ENCODE assay signal across 18 cellular contexts in the genomic region with DNA sequence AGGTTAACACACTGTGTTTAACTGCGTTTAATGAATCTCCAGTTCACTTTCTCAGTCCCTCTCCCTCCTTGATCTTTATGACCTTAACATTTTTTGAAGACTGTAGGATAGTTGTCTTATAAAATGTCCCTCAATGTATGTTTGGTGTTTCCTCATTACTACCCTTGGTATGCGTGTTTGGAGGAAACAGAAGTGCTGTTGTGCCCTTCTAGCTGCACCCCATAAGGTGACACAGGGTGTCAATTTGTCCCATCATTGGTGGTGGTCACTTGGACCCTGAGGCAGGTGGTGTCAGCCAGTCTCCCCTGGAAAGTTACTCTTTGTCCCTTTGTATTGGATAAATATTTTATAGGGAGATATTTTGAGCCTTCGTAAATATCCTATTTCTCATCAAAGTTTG. TPM values are rescaled to one million over a fixed set of nuclear protein-coding genes. Genes with fewer than 3 reads are reported as not detected.
DNase-seq lines count a peak whose midpoint lies in the region; ATAC-seq, FAIRE-seq and TF ChIP-seq lines count a peak whose summit lies in the region.
"Had no signal": no experiment of that assay in that cellular context is flagged by ENCODE, and none has a peak within 500 bp of the region (broad histone marks: within the 10 kb centered on the region; RNA-seq: fewer than 3 reads in every experiment).

No MANE protein-coding gene starts in this region.

- peak; percentile 9 for FAIRE-seq in GM12891 (lab: Jason Lieb, UNC)
- no peak for FAIRE-seq in K562 (lab: Jason Lieb, UNC)
- FAIRE-seq: A204.1 had no signal

- H3K4me1 ChIP-seq in K562 (replicated peaks in 1 of 2; ENCODE audit: control insufficient read depth in 2 of 2, insufficient read depth in 2 of 2, low read length in 2 of 2) (no peaks in the 10 kb centered on the region), prostate gland (replicated peaks) (peaks cover 6% of the 10 kb centered on the region)

- 95% methylated on average over 3 of the region's 3 CpGs for WGBS in K562 (ENCODE audit: insufficient coverage, low coverage, missing lambda C conversion rate)
- 86% methylated on average over 3 of the region's 3 CpGs for WGBS in prostate gland

- CTCF ChIA-PET in K562 (lab: Yijun Ruan, JAX; ENCODE audit: low intra/inter-chr PET ratio), result no interaction called here

- no peak for DNase-seq in activated T-cell treated with anti-CD3 and anti-CD28 coated beads, Interleukin-2, amount 50 U/mL, for 24 hours
- DNase-seq in activated T-cell treated with anti-CD3 and anti-CD28 coated beads, Interleukin-2, amount 50 U/mL, for 4 hours, result no peak
- DNase-seq in GM12891 (ENCODE audit: insufficient read length, low spot score) (no peak), K562 (ENCODE audit: extremely low read depth in 1 of 4, low spot score in 3 of 4) (no peak), osteocyte (ENCODE audit: extremely low spot score, unreplicated experiment) (no peak), NCI-H1048 (lab: John Stamatoyannopoulos, UW) (no peak), prostate gland (ENCODE audit: low spot score) (no peak)
- DNase-seq: CD4-positive, alpha-beta T cell; DMS79; NCI-H1436; NCI-H2029; NCI-H345; NCI-H524 treated with DMSO at 0.1 percent for 48 hours; PC-3; RPMI8226; SHP77 treated with DMSO at 0.1 percent for 48 hours had no signal

- no peaks in the 10 kb centered on the region; the same call in 1 of the 2 replicates for H4K20me1 ChIP-seq in K562 (replicated peaks; ENCODE audit: control insufficient read depth, insufficient read depth, low read length)

- H3K4me3 Mint-ChIP-seq in activated T-cell treated with anti-CD3 and anti-CD28 coated beads, Interleukin-2, amount 50 U/mL, for 24 hours, result no peak overlapping the region
- no peak overlapping the region for H3K4me3 Mint-ChIP-seq in activated T-cell treated with anti-CD3 and anti-CD28 coated beads, Interleukin-2, amount 50 U/mL, for 4 hours
- no peak overlapping the region for H3K4me3 Mint-ChIP-seq in osteocyte (ENCODE audit: unreplicated experiment)
- H3K4me3 Mint-ChIP-seq: CD4-positive, alpha-beta T cell had no signal

- H3K4me3 ChIP-seq in K562, result no peak overlapping the region
- no peak overlapping the region for H3K4me3 ChIP-seq in prostate gland

- H3K79me2 ChIP-seq in K562 (ENCODE audit: control insufficient read depth, insufficient read depth, low read length), result no peaks in the 10 kb centered on the region

- peaks cover 79% of the 10 kb centered on the region for H3K36me3 ChIP-seq in K562 (ENCODE audit: control insufficient read depth, insufficient read depth, low read length)
- H3K36me3 ChIP-seq in prostate gland, result peaks cover 4% of the 10 kb centered on the region in 2 donors

- TF ChIP-seq POLR2A in GM12891 (IDR thresholded peaks at IDR 0.05; ENCODE audit: low read depth, low read length), result no peak
- TF ChIP-seq POLR2A in K562 (conservative IDR thresholded peaks at IDR 0.05), result no peak
- TF ChIP-seq POLR2A in prostate gland (IDR thresholded peaks at IDR 0.05), result no peak

- no peaks in the 10 kb centered on the region for H3K9me3 Mint-ChIP-seq in activated T-cell treated with anti-CD3 and anti-CD28 coated beads, Interleukin-2, amount 50 U/mL, for 24 hours
- H3K9me3 Mint-ChIP-seq in activated T-cell treated with anti-CD3 and anti-CD28 coated beads, Interleukin-2, amount 50 U/mL, for 4 hours, result no peaks in the 10 kb centered on the region
- no peaks in the 10 kb centered on the region for H3K9me3 Mint-ChIP-seq in osteocyte (ENCODE audit: unreplicated experiment)
- H3K9me3 Mint-ChIP-seq: CD4-positive, alpha-beta T cell had no signal

- no TSS peak for BruUV-seq in K562 (replicated peaks; lab: Mats Ljungman, UMichigan)

- intact Hi-C loops in K562 (cut with micrococcal nuclease) (no loop called here), prostate gland (cut with DNase I) (no loop called here)

- H3K27me3 ChIP-seq in K562 (ENCODE audit: control insufficient read depth in 2 of 2, insufficient read depth in 2 of 2, low read length in 2 of 2) (no peaks in the 10 kb centered on the region), prostate gland (replicated peaks; ENCODE audit: insufficient read depth) (no peaks in the 10 kb centered on the region)

- no peaks in the 10 kb centered on the region for H3K9me1 ChIP-seq in K562 (ENCODE audit: control insufficient read depth, insufficient read depth, low read length)

- H3K27ac Mint-ChIP-seq in activated T-cell treated with anti-CD3 and anti-CD28 coated beads, Interleukin-2, amount 50 U/mL, for 24 hours, result peak overlapping the region; percentile 46
- H3K27ac Mint-ChIP-seq in osteocyte (ENCODE audit: unreplicated experiment), result peak overlapping the region; percentile 31
- H3K27ac Mint-ChIP-seq: CD4-positive, alpha-beta T cell had no signal

- no peak overlapping the region for H3K4me2 ChIP-seq in K562 (ENCODE audit: insufficient read depth, low read length)
- H3K4me2 ChIP-seq: KMS-11 had no signal

- TF ChIP-seq CTCF in K562 (IDR thresholded peaks at IDR 0.05 in 2 of 3, conservative IDR thresholded peaks at IDR 0.05 in 1 of 3; ENCODE audit: insufficient read depth in 2 of 3, low read depth in 1 of 3, low read length in 3 of 3), result no peak
- TF ChIP-seq CTCF in osteocyte (IDR thresholded peaks at IDR 0.05), result no peak
- no peak for TF ChIP-seq CTCF in prostate gland (IDR thresholded peaks at IDR 0.05)

- H3K27ac ChIP-seq in K562 (ENCODE audit: extremely low read depth, low read depth, low read length) (no peak overlapping the region), prostate gland (no peak overlapping the region)
- H3K27ac ChIP-seq: KMS-11 had no signal

- TF ChIP-seq RAD21 in K562 (CRISPR knock-in tag; conservative IDR thresholded peaks at IDR 0.05 in 1 of 2, IDR thresholded peaks at IDR 0.05 in 1 of 2), result no peak

- peaks cover 1% of the 10 kb centered on the region for H3K4me1 Mint-ChIP-seq in activated T-cell treated with anti-CD3 and anti-CD28 coated beads, Interleukin-2, amount 50 U/mL, for 24 hours (ENCODE audit: low read depth)
- H3K4me1 Mint-ChIP-seq in activated T-cell treated with anti-CD3 and anti-CD28 coated beads, Interleukin-2, amount 50 U/mL, for 4 hours (ENCODE audit: low read depth), result no peaks in the 10 kb centered on the region
- peaks cover 10% of the 10 kb centered on the region for H3K4me1 Mint-ChIP-seq in osteocyte (ENCODE audit: unreplicated experiment)

- H3K9me3 ChIP-seq in K562 (replicated peaks; ENCODE audit: control insufficient read depth, insufficient read depth, low read depth, low read length) (no peaks in the 10 kb centered on the region), prostate gland (no peaks in the 10 kb centered on the region)

- H2AFZ ChIP-seq in K562 (ENCODE audit: low read depth, low read length), result no peak overlapping the region

- POLR2A ChIA-PET in K562 (lab: Yijun Ruan, JAX), result interaction anchor here (1.5 to 1.7 kb wide), 2 partner anchors 12 to 13 kb away, joined by 4 to 5 read pairs; no protein-coding TSS in a partner anchor

- no peaks in the 10 kb centered on the region for H3K27me3 Mint-ChIP-seq in activated T-cell treated with anti-CD3 and anti-CD28 coated beads, Interleukin-2, amount 50 U/mL, for 24 hours
- no peaks in the 10 kb centered on the region for H3K27me3 Mint-ChIP-seq in activated T-cell treated with anti-CD3 and anti-CD28 coated beads, Interleukin-2, amount 50 U/mL, for 4 hours (ENCODE audit: low read depth)
- no peaks in the 10 kb centered on the region for H3K27me3 Mint-ChIP-seq in osteocyte (ENCODE audit: unreplicated experiment)
- H3K27me3 Mint-ChIP-seq: CD4-positive, alpha-beta T cell had no signal

- H3K9ac ChIP-seq in K562 (ENCODE audit: insufficient read depth in 1 of 2, low read depth in 2 of 2, low read length in 2 of 2), result no peak overlapping the region
- H3K9ac ChIP-seq: KMS-11 had no signal

- no peak for ATAC-seq in activated T-cell treated with anti-CD3 and anti-CD28 coated beads, Interleukin-2, amount 50 U/mL, for 4 hours
- no peak for ATAC-seq in K562
- ATAC-seq: PC-3 had no signal

- TF ChIP-seq EP300 in K562 (IDR thresholded peaks at IDR 0.05; ENCODE audit: low read length), result no peak

- peaks cover 76% of the 10 kb centered on the region for H3K36me3 Mint-ChIP-seq in activated T-cell treated with anti-CD3 and anti-CD28 coated beads, Interleukin-2, amount 50 U/mL, for 24 hours (ENCODE audit: low read depth)
- peaks cover 32% of the 10 kb centered on the region for H3K36me3 Mint-ChIP-seq in activated T-cell treated with anti-CD3 and anti-CD28 coated beads, Interleukin-2, amount 50 U/mL, for 4 hours (ENCODE audit: insufficient read depth)
- peaks cover 56% of the 10 kb centered on the region for H3K36me3 Mint-ChIP-seq in osteocyte (ENCODE audit: unreplicated experiment)

- in situ Hi-C loops in K562 (cut with MboI), result no loop called here

TF ChIP-seq in GM12891, 5 proteins besides CTCF, POLR2A, EP300 and RAD21 (continues in another document):
- TF ChIP-seq POLR2AphosphoS5 (IDR thresholded peaks at IDR 0.05; ENCODE audit: low read depth, low read length), result no peak
- TF ChIP-seq PAX5 (IDR thresholded peaks at IDR 0.05; ENCODE audit: insufficient read depth, low read length, severe bottlenecking), result no peak

TF ChIP-seq in K562, 482 proteins besides CTCF, POLR2A, EP300 and RAD21 (continues in another document):
- TF ChIP-seq RBM22 (IDR thresholded peaks at IDR 0.05; ENCODE audit: low read depth, low read length, poor library complexity, severe bottlenecking) (peak; percentile 16), ZNF239 (CRISPR knock-in tag; IDR thresholded peaks at IDR 0.05) (no peak), PHTF2 (CRISPR knock-in tag; IDR thresholded peaks at IDR 0.05) (no peak)

RNA-seq across cellular contexts. Expression of gene RAD23B, which starts 52.3 kb away (rescaled TPM):
- total RNA-seq in activated T-cell treated with anti-CD3 and anti-CD28 coated beads, Interleukin-2, amount 50 U/mL, for 4 hours, result 100 to 1,000 TPM; 168 to 208 (median 185) TPM
- polyA plus RNA-seq in GM12891 (2012; ENCODE audit: low read depth, missing spikeins), result 48.3 TPM
- total RNA-seq in K562 (2011; cell fraction: chromatin; rRNA removed; ENCODE audit: low replicate concordance), result 35.9 and 44.5 TPM in 2 replicates
- total RNA-seq in K562 (2011; cell fraction: nucleolus; rRNA removed), result 23.2 and 23.3 TPM in 2 replicates
- 33.0 and 46.1 TPM in 2 replicates for total RNA-seq in K562 (2011; cell fraction: nucleoplasm; rRNA removed)
- 43.9 and 47.6 TPM in 2 replicates for total RNA-seq in K562 (2014; rRNA removed)
- 133 and 144 TPM in 2 replicates for total RNA-seq in K562 (2014; rRNA removed; fragmentation: Illumina TruSeq; extraction: Trizol)
- total RNA-seq in K562 (2015; rRNA removed; fragmentation: Illumina TruSeq; extraction: Trizol), result 108 and 114 TPM in 2 replicates
- 129 and 134 TPM in 2 replicates for total RNA-seq in K562 (2021)
- 128 and 165 TPM in 2 replicates for polyA plus RNA-seq in K562 (2011; rRNA removed)
- polyA plus RNA-seq in K562 (2011; cell fraction: cytosol; rRNA removed), result 87.8 and 95.1 TPM in 2 replicates
- polyA plus RNA-seq in K562 (2011; cell fraction: nucleus; rRNA removed), result 40.4 and 42.4 TPM in 2 replicates
- 61.4 and 102 TPM in 2 replicates for polyA plus RNA-seq in K562 (2012)
- polyA plus RNA-seq in K562 (2014; fragmentation: Illumina TruSeq; extraction: Trizol), result 141 and 184 TPM in 2 replicates
- polyA plus RNA-seq in K562 (2014; fragmentation: Nextera tagmentation; extraction: Ambion mirVana), result 10 to 100 TPM; 14.5 to 30.4 TPM
- 86.3 and 86.9 TPM in 2 replicates for polyA plus RNA-seq in K562 (2014; rRNA removed)
- 139 and 204 TPM in 2 replicates for polyA minus RNA-seq in K562 (2011; rRNA and poly(A)+ RNA removed)
- 116 and 172 TPM in 2 replicates for polyA minus RNA-seq in K562 (2011; cell fraction: cytosol; rRNA and poly(A)+ RNA removed)
- 19.4 and 33.5 TPM in 2 replicates for polyA minus RNA-seq in K562 (2011; cell fraction: nucleus; rRNA and poly(A)+ RNA removed)
- total RNA-seq in osteocyte, result 125 and 126 TPM in 2 replicates
- total RNA-seq in prostate gland, result 100 to 1,000 TPM in 1 of 2 donors, 10 to 100 TPM in 1; 92.3 to 111 TPM
